ENCODE assay signal across 17 cellular contexts in the genomic region with DNA sequence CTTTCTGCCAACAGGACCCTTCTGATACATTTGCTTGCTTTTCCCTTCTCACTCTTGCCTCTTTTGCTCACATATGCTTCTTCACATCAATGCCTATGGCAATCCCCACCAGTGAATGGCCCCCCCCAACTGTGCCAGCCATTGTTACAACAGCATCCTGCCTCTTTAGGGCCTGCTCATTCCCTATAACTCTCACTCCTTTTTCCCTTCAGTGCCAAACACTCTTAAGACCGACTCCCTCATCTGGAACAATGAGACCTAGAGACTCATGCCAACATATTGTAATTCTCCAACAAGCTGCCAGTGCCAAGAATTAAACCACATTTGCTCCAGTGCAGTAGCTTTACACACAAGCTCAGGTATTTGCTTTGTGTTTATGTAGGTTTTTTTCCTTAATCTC.
DNase-seq lines count a peak whose midpoint lies in the region.
"Had no signal": no experiment of that assay in that cellular context is flagged by ENCODE, and none has a peak within 500 bp of the region (broad histone marks: within the 10 kb centered on the region; RNA-seq: fewer than 3 reads in every experiment).

No MANE protein-coding gene starts in this region.

- no peaks in the 10 kb centered on the region for H3K4me1 Mint-ChIP-seq in activated CD4-positive, alpha-beta memory T cell treated with anti-CD3 and anti-CD28 coated beads for 36 hours (ENCODE audit: low read depth)
- H3K4me1 Mint-ChIP-seq: IgD-negative memory B cell; stimulated activated memory B cell treated with anti-CD40 and anti-IgM and Interleukin-4, amounts not matched to agents 10 μg/mL and 1 μg/mL and 100 μg/mL, for 72 hours had no signal

- H3K18ac ChIP-seq in mesenchymal stem cell (ENCODE audit: low read depth in 1 of 2, low read length in 2 of 2) = no peak overlapping the region

- H2BK120ac ChIP-seq in mesenchymal stem cell (ENCODE audit: low read depth, low read length) = no peak overlapping the region

- H3K4ac ChIP-seq in mesenchymal stem cell (ENCODE audit: low read depth in 1 of 2, low read length in 2 of 2) = no peak overlapping the region

- H3K14ac ChIP-seq in mesenchymal stem cell (ENCODE audit: low read length in 2 of 2) = no peak overlapping the region

- H3K4me1 ChIP-seq in mesenchymal stem cell (ENCODE audit: control insufficient read depth, insufficient read depth, low read depth, low read length) = no peaks in the 10 kb centered on the region

- no peak overlapping the region for H4K91ac ChIP-seq in mesenchymal stem cell (ENCODE audit: low read length)

- H2AK5ac ChIP-seq in mesenchymal stem cell (ENCODE audit: low read length, severe bottlenecking) = no peak overlapping the region

- peak; percentile 12 for DNase-seq in Ammon's horn (ENCODE audit: low spot score)
- peak; percentile 84 for DNase-seq in NCI-H1092 (lab: John Stamatoyannopoulos, UW)
- peak; percentile 56 for DNase-seq in NCI-H774 (lab: John Stamatoyannopoulos, UW)
- DNase-seq in globus pallidus (ENCODE audit: low spot score) = peak; percentile 16
- DNase-seq in COR-L47 (lab: John Stamatoyannopoulos, UW) = no peak
- no peak for DNase-seq in activated CD4-positive, alpha-beta memory T cell treated with anti-CD3 and anti-CD28 coated beads for 36 hours
- no peak for DNase-seq in mesenchymal stem cell
- no peak for DNase-seq in foreskin melanocyte
- DNase-seq: activated T-cell treated with anti-CD3 and anti-CD28 coated beads, Interleukin-2, amount 50 U/mL, for 1 hour; NCI-H1436 treated with DMSO at 0.1 percent for 48 hours; occipital lobe; trophoblast cell had no signal

- no peak overlapping the region for H3K27ac Mint-ChIP-seq in activated CD4-positive, alpha-beta memory T cell treated with anti-CD3 and anti-CD28 coated beads for 36 hours
- H3K27ac Mint-ChIP-seq: activated naive CD4-positive, alpha-beta T cell treated with anti-CD3 and anti-CD28 coated beads, Interleukin-2, amount 50 U/mL, for 72 hours; IgD-negative memory B cell; stimulated activated memory B cell treated with anti-CD40 and anti-IgM and Interleukin-4, amounts not matched to agents 10 μg/mL and 1 μg/mL and 100 μg/mL, for 72 hours had no signal

- H3K9ac ChIP-seq in mesenchymal stem cell (ENCODE audit: low read length) = no peak overlapping the region

- H3K79me1 ChIP-seq in mesenchymal stem cell (replicated peaks; ENCODE audit: low read length, poor library complexity, severe bottlenecking) = no peaks in the 10 kb centered on the region

- H3K4me2 ChIP-seq in mesenchymal stem cell (ENCODE audit: low read length, poor library complexity, severe bottlenecking) = no peak overlapping the region
- H3K4me2 ChIP-seq: smooth muscle cell had no signal

- no peak overlapping the region for H2BK5ac ChIP-seq in mesenchymal stem cell (ENCODE audit: low read depth, low read length, poor library complexity, severe bottlenecking)

- H3K9me3 Mint-ChIP-seq in activated CD4-positive, alpha-beta memory T cell treated with anti-CD3 and anti-CD28 coated beads for 36 hours = no peaks in the 10 kb centered on the region
- H3K9me3 Mint-ChIP-seq: IgD-negative memory B cell; stimulated activated memory B cell treated with anti-CD40 and anti-IgM and Interleukin-4, amounts not matched to agents 10 μg/mL and 1 μg/mL and 100 μg/mL, for 72 hours had no signal

- H3K27ac ChIP-seq in mesenchymal stem cell (ENCODE audit: low read length, poor library complexity, severe bottlenecking) = no peak overlapping the region
- H3K27ac ChIP-seq: SJSA1 had no signal

- no peaks in the 10 kb centered on the region for H3K9me3 ChIP-seq in mesenchymal stem cell (ENCODE audit: control insufficient read depth, low read length)
- H3K9me3 ChIP-seq: SJSA1 had no signal

- 75% methylated on average over 1 of the region's 1 CpG for WGBS in mesenchymal stem cell

- no peaks in the 10 kb centered on the region for H3K27me3 Mint-ChIP-seq in activated CD4-positive, alpha-beta memory T cell treated with anti-CD3 and anti-CD28 coated beads for 36 hours
- H3K27me3 Mint-ChIP-seq: IgD-negative memory B cell; stimulated activated memory B cell treated with anti-CD40 and anti-IgM and Interleukin-4, amounts not matched to agents 10 μg/mL and 1 μg/mL and 100 μg/mL, for 72 hours had no signal

- H4K8ac ChIP-seq in mesenchymal stem cell (ENCODE audit: low read length) = no peak overlapping the region

- no peak overlapping the region for H3K4me3 ChIP-seq in mesenchymal stem cell (ENCODE audit: insufficient read depth in 1 of 2, low read depth in 1 of 2, low read length in 2 of 2)
- H3K4me3 ChIP-seq: SJSA1, smooth muscle cell had no signal

- no peak overlapping the region for H3K23ac ChIP-seq in mesenchymal stem cell (ENCODE audit: low read length in 2 of 2)

- POLR2A ChIA-PET in activated CD4-positive, alpha-beta memory T cell treated with anti-CD3 and anti-CD28 coated beads for 36 hours (lab: Charles Lee) = no interaction called here

- CTCF ChIA-PET in activated CD4-positive, alpha-beta memory T cell treated with anti-CD3 and anti-CD28 coated beads for 36 hours (lab: Charles Lee) = no interaction called here

- no peak overlapping the region for H2BK12ac ChIP-seq in mesenchymal stem cell (ENCODE audit: low read length in 2 of 2)

- H3K4me3 Mint-ChIP-seq in activated CD4-positive, alpha-beta memory T cell treated with anti-CD3 and anti-CD28 coated beads for 36 hours = no peak overlapping the region
- H3K4me3 Mint-ChIP-seq: IgD-negative memory B cell; stimulated activated memory B cell treated with anti-CD40 and anti-IgM and Interleukin-4, amounts not matched to agents 10 μg/mL and 1 μg/mL and 100 μg/mL, for 72 hours had no signal

- no peaks in the 10 kb centered on the region for H3K36me3 Mint-ChIP-seq in activated CD4-positive, alpha-beta memory T cell treated with anti-CD3 and anti-CD28 coated beads for 36 hours
- H3K36me3 Mint-ChIP-seq: activated naive CD4-positive, alpha-beta T cell treated with anti-CD3 and anti-CD28 coated beads, Interleukin-2, amount 50 U/mL, for 72 hours; IgD-negative memory B cell; stimulated activated memory B cell treated with anti-CD40 and anti-IgM and Interleukin-4, amounts not matched to agents 10 μg/mL and 1 μg/mL and 100 μg/mL, for 72 hours had no signal

- no peak overlapping the region for H2AFZ ChIP-seq in mesenchymal stem cell (ENCODE audit: low read depth, low read length)

- no peaks in the 10 kb centered on the region for H3K36me3 ChIP-seq in mesenchymal stem cell (ENCODE audit: control insufficient read depth in 1 of 2, insufficient read depth in 2 of 2, low read depth in 1 of 2, low read length in 2 of 2)
- H3K36me3 ChIP-seq: SJSA1 had no signal

- no peaks in the 10 kb centered on the region for H3K27me3 ChIP-seq in mesenchymal stem cell (ENCODE audit: control insufficient read depth in 1 of 2, insufficient read depth in 1 of 2, low read length in 2 of 2)
- H3K27me3 ChIP-seq: SJSA1 had no signal

- intact Hi-C loops in activated CD4-positive, alpha-beta memory T cell treated with anti-CD3 and anti-CD28 coated beads for 36 hours (cut with micrococcal nuclease) = no loop called here

- H2BK15ac ChIP-seq in mesenchymal stem cell (ENCODE audit: low read depth, poor library complexity, severe bottlenecking) = no peak overlapping the region

Comparison
In these comparisons a context has a peak if more than half of its experiments do, and no peak if none do; other contexts are left out.
1. DNase-seq: peak in Ammon's horn (single experiment), NCI-H1092 (single experiment), NCI-H774 (single experiment) and globus pallidus (single experiment); none in COR-L47 (single experiment), activated CD4-positive, alpha-beta memory T cell treated with anti-CD3 and anti-CD28 coated beads for 36 hours (single experiment), mesenchymal stem cell (single experiment) and foreskin melanocyte (single experiment).